ENCODE assay signal across 1 cellular context in genomic region chr4:139797287-139797686, GRCh38.
TF ChIP-seq lines count a peak whose summit lies in the region.

No MANE protein-coding gene starts in this region.

TF ChIP-seq in GM23338, 12 proteins besides CTCF, POLR2A, EP300 and RAD21 (continued from another document):
- no peak for TF ChIP-seq ETS1 (IDR thresholded peaks at IDR 0.05)
- TF ChIP-seq ZNF331 (CRISPR knock-in tag; IDR thresholded peaks at IDR 0.05; ENCODE audit: low read depth): no peak
- no peak for TF ChIP-seq POLR2AphosphoS5 (IDR thresholded peaks at IDR 0.05; ENCODE audit: low read depth)
- no peak for TF ChIP-seq CREB1 (CRISPR knock-in tag; IDR thresholded peaks at IDR 0.05; ENCODE audit: low read depth)
- TF ChIP-seq NANOG (IDR thresholded peaks at IDR 0.05; ENCODE audit: borderline replicate concordance): no peak
- no peak for TF ChIP-seq EZH2 (IDR thresholded peaks at IDR 0.05; ENCODE audit: low read depth, unreplicated experiment)
- TF ChIP-seq EZH2phosphoT487 (IDR thresholded peaks at IDR 0.05; ENCODE audit: unreplicated experiment): no peak
- no peak for TF ChIP-seq REST (IDR thresholded peaks at IDR 0.05; ENCODE audit: unreplicated experiment)
- no peak for TF ChIP-seq ZNF114 (CRISPR knock-in tag; IDR thresholded peaks at IDR 0.05)
TF ChIP-seq in GM23338: peak in this region for 0.
